ENCODE assay signal across 15 cellular contexts in the genomic region with DNA sequence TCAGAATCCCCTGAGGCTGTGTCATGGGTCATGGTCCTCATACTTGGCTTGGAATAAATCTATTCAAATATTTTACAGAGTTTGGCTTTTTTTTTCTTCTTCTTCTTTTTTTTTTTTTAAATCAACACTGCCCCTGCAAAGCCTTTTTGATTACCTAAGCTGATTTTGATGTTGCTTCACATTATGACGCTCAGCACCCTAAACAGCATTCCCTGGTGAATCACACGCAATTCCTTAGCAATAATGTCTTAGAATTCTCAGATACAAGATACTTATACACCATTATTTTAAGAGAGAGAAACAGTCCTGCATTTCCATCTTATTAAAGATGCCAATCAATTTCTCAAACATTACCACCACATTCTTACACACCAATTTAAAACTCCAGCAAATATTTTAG.
DNase-seq lines count a peak whose midpoint lies in the region; ATAC-seq and TF ChIP-seq lines count a peak whose summit lies in the region.
"Had no signal": no experiment of that assay in that cellular context is flagged by ENCODE, and none has a peak within 500 bp of the region (broad histone marks: within the 10 kb centered on the region; RNA-seq: fewer than 3 reads in every experiment).

No MANE protein-coding gene starts in this region.

- H3K14ac ChIP-seq in neuronal stem cell (ENCODE audit: low read length) = no peak overlapping the region

- H3K36me3 Mint-ChIP-seq in endothelial cell (ENCODE audit: low read depth, unreplicated experiment) = no peaks in the 10 kb centered on the region
- no peaks in the 10 kb centered on the region for H3K36me3 Mint-ChIP-seq in CD8-positive, alpha-beta memory T cell
- H3K36me3 Mint-ChIP-seq: CD8-positive, alpha-beta T cell had no signal

- H2BK120ac ChIP-seq in neuronal stem cell (ENCODE audit: low read depth, low read length) = no peak overlapping the region

- WGBS in neuronal stem cell (ENCODE audit: extremely low coverage in 2 of 2, insufficient read length in 2 of 2, insufficient replicate concordance in 1 of 2), 2 donors = no CpG with 5 or more reads among the region's 2 CpGs

- no peak for ATAC-seq in HG02571 (IDR thresholded peaks at IDR 0.05; ENCODE audit: unreplicated experiment)
- ATAC-seq: CD8-positive, alpha-beta T cell; PC-3 had no signal

- POLR2A ChIA-PET in CD8-positive, alpha-beta memory T cell (lab: Charles Lee) = no interaction called here

- H4K8ac ChIP-seq in neuronal stem cell (ENCODE audit: low read depth, low read length) = no peak overlapping the region

- no peak overlapping the region for H3K4me3 Mint-ChIP-seq in endothelial cell (ENCODE audit: unreplicated experiment)
- no peak overlapping the region for H3K4me3 Mint-ChIP-seq in CD8-positive, alpha-beta memory T cell
- H3K4me3 Mint-ChIP-seq: CD8-positive, alpha-beta T cell had no signal

- no peak overlapping the region for H3K4me2 ChIP-seq in neuronal stem cell (ENCODE audit: insufficient read depth, low read length, poor library complexity, severe bottlenecking)

- no peak overlapping the region for H3K18ac ChIP-seq in neuronal stem cell (ENCODE audit: low read length)

- no peak overlapping the region for H2BK15ac ChIP-seq in neuronal stem cell (ENCODE audit: low read length)

- no peak overlapping the region for H2BK5ac ChIP-seq in neuronal stem cell (ENCODE audit: low read length)

- peak overlapping the region; percentile 97 for H3K27ac Mint-ChIP-seq in endothelial cell (ENCODE audit: unreplicated experiment)
- H3K27ac Mint-ChIP-seq in CD8-positive, alpha-beta memory T cell = no peak overlapping the region
- H3K27ac Mint-ChIP-seq: CD8-positive, alpha-beta T cell had no signal

- H2AK5ac ChIP-seq in neuronal stem cell (ENCODE audit: low read depth, low read length) = no peak overlapping the region

- H3K23ac ChIP-seq in neuronal stem cell (ENCODE audit: low read depth, low read length, poor library complexity) = no peak overlapping the region

- H3K9ac ChIP-seq in neuronal stem cell (ENCODE audit: low read depth, low read length, poor library complexity) = no peak overlapping the region

- H3K4ac ChIP-seq in neuronal stem cell (ENCODE audit: low read length) = no peak overlapping the region

- no peaks in the 10 kb centered on the region for H3K9me3 ChIP-seq in neuronal stem cell (replicated peaks in 1 of 2; ENCODE audit: control insufficient read depth in 2 of 2, insufficient read depth in 1 of 2, low read depth in 1 of 2, low read length in 2 of 2)
- no peaks in the 10 kb centered on the region for H3K9me3 ChIP-seq in CD8-positive, alpha-beta memory T cell (ENCODE audit: low read length)
- H3K9me3 ChIP-seq: HAP-1 had no signal

- peaks cover 27% of the 10 kb centered on the region for H3K4me1 Mint-ChIP-seq in endothelial cell (ENCODE audit: unreplicated experiment)
- no peaks in the 10 kb centered on the region for H3K4me1 Mint-ChIP-seq in CD8-positive, alpha-beta memory T cell

- no peak overlapping the region for H4K91ac ChIP-seq in neuronal stem cell (ENCODE audit: low read depth, low read length, poor library complexity)

- no peaks in the 10 kb centered on the region for H3K36me3 ChIP-seq in neuronal stem cell (replicated peaks in 1 of 2; ENCODE audit: control insufficient read depth in 2 of 2, insufficient read depth in 2 of 2, low read length in 2 of 2)
- H3K36me3 ChIP-seq in CD8-positive, alpha-beta memory T cell (ENCODE audit: insufficient read depth, low read length) = no peaks in the 10 kb centered on the region
- H3K36me3 ChIP-seq: HAP-1 had no signal

- no peak overlapping the region for H3K4me3 ChIP-seq in AG10803 (ENCODE audit: low read length)
- H3K4me3 ChIP-seq in neuronal stem cell (ENCODE audit: low read length in 2 of 2) = no peak overlapping the region
- no peak overlapping the region for H3K4me3 ChIP-seq in CD8-positive, alpha-beta memory T cell (ENCODE audit: low read length)
- H3K4me3 ChIP-seq: HAP-1 had no signal

- H3K27ac ChIP-seq in neuronal stem cell (replicated peaks; ENCODE audit: low read length) = no peak overlapping the region
- no peak overlapping the region for H3K27ac ChIP-seq in CD8-positive, alpha-beta memory T cell (ENCODE audit: low read depth, low read length)

- TF ChIP-seq CTCF in AG10803 (conservative IDR thresholded peaks at IDR 0.05; ENCODE audit: low read length) (no peak), endothelial cell (IDR thresholded peaks at IDR 0.05; ENCODE audit: unreplicated experiment) (no peak), GM10266 (IDR thresholded peaks at IDR 0.05; ENCODE audit: control insufficient read depth, insufficient read depth, low read depth, missing control alignments) (no peak)

- no peaks in the 10 kb centered on the region for H3K9me3 Mint-ChIP-seq in endothelial cell (ENCODE audit: unreplicated experiment)
- H3K9me3 Mint-ChIP-seq in CD8-positive, alpha-beta memory T cell = peaks cover 2 to 11% (median 5%) of the 10 kb centered on the region in 5 donors
- H3K9me3 Mint-ChIP-seq: CD8-positive, alpha-beta T cell had no signal

- CTCF ChIA-PET in CD8-positive, alpha-beta memory T cell (lab: Charles Lee) = no interaction called here

- DNase-seq in AG10803 (ENCODE audit: low read depth) (peak; percentile 66), NCI-H226 (peak; percentile 49), endothelial cell (ENCODE audit: low spot score) (no peak), neuronal stem cell (ENCODE audit: low spot score) (no peak), NCI-H82 (lab: John Stamatoyannopoulos, UW) (no peak), GM10266 (ENCODE audit: extremely low spot score) (no peak)
- no peak for DNase-seq in CD8-positive, alpha-beta memory T cell
- DNase-seq: CD8-positive, alpha-beta T cell; NCI-H146; NCI-H2107; NCI-H345; NCI-H69; PC-3 had no signal

- H2AFZ ChIP-seq in neuronal stem cell (ENCODE audit: low read length) = peak overlapping the region; percentile 32

- peaks cover 6% of the 10 kb centered on the region for H3K27me3 Mint-ChIP-seq in endothelial cell (ENCODE audit: unreplicated experiment)
- peaks cover 0 to 1% of the 10 kb centered on the region in 2 donors for H3K27me3 Mint-ChIP-seq in CD8-positive, alpha-beta memory T cell

- no peaks in the 10 kb centered on the region for H3K79me1 ChIP-seq in neuronal stem cell (ENCODE audit: low read depth, low read length)

- H3K4me1 ChIP-seq in neuronal stem cell (ENCODE audit: control insufficient read depth in 2 of 2, insufficient read depth in 1 of 2, low read depth in 1 of 2, low read length in 2 of 2) = peaks cover 6 to 9% of the 10 kb centered on the region in 2 donors
- no peaks in the 10 kb centered on the region for H3K4me1 ChIP-seq in CD8-positive, alpha-beta memory T cell (ENCODE audit: insufficient read depth, low read length)
- H3K4me1 ChIP-seq: HAP-1 had no signal

- H2BK12ac ChIP-seq in neuronal stem cell (ENCODE audit: low read length) = no peak overlapping the region

- H3K27me3 ChIP-seq in neuronal stem cell (ENCODE audit: control insufficient read depth in 3 of 3, insufficient read depth in 3 of 3, low read depth in 1 of 3, low read length in 3 of 3) = no peaks in the 10 kb centered on the region
- H3K27me3 ChIP-seq in CD8-positive, alpha-beta memory T cell (ENCODE audit: insufficient read depth, low read length, poor library complexity, severe bottlenecking) = no peaks in the 10 kb centered on the region

Comparison
In these comparisons a context has a peak if more than half of its experiments do, and no peak if none do; other contexts are left out.
1. DNase-seq: peak in AG10803 (single experiment) and NCI-H226 (single experiment); none in endothelial cell (single experiment), neuronal stem cell (single experiment), NCI-H82 (single experiment), CD8-positive, alpha-beta memory T cell (0 of 5) and GM10266 (single experiment).